In the genomic region with DNA sequence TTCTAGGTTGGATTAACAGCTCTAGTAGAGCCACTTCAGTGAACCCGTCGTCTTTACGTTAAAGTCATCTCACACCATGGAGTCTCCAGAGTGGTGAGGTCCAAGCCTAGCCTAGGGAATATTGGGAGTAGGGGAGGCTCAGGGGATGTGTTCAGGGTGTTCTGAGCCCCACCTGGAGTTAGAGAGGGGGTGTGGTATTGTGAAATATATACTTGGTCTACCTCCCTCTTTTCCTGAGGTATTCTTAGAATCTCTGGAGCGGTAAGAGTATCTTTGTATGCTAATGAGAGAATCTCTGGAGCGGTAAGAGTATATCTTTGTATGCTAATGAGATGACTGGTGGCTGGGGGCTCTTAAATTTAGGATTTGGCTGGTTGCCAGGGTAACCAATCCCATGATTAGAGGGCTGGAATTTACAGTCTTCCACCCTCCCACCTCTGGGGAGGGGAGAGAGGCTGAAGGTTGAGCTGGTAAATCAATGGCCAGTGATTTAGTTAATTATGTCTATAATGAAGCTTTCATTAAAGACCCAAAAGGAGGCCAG, we compare ENCODE assay signal across 1 cellular context.
TF ChIP-seq lines count a peak whose summit lies in the region.

No MANE protein-coding gene starts in this region.

TF ChIP-seq in HepG2, 621 proteins besides CTCF, POLR2A, EP300 and RAD21 (continued from another document):
- TF ChIP-seq, protein P1, sequence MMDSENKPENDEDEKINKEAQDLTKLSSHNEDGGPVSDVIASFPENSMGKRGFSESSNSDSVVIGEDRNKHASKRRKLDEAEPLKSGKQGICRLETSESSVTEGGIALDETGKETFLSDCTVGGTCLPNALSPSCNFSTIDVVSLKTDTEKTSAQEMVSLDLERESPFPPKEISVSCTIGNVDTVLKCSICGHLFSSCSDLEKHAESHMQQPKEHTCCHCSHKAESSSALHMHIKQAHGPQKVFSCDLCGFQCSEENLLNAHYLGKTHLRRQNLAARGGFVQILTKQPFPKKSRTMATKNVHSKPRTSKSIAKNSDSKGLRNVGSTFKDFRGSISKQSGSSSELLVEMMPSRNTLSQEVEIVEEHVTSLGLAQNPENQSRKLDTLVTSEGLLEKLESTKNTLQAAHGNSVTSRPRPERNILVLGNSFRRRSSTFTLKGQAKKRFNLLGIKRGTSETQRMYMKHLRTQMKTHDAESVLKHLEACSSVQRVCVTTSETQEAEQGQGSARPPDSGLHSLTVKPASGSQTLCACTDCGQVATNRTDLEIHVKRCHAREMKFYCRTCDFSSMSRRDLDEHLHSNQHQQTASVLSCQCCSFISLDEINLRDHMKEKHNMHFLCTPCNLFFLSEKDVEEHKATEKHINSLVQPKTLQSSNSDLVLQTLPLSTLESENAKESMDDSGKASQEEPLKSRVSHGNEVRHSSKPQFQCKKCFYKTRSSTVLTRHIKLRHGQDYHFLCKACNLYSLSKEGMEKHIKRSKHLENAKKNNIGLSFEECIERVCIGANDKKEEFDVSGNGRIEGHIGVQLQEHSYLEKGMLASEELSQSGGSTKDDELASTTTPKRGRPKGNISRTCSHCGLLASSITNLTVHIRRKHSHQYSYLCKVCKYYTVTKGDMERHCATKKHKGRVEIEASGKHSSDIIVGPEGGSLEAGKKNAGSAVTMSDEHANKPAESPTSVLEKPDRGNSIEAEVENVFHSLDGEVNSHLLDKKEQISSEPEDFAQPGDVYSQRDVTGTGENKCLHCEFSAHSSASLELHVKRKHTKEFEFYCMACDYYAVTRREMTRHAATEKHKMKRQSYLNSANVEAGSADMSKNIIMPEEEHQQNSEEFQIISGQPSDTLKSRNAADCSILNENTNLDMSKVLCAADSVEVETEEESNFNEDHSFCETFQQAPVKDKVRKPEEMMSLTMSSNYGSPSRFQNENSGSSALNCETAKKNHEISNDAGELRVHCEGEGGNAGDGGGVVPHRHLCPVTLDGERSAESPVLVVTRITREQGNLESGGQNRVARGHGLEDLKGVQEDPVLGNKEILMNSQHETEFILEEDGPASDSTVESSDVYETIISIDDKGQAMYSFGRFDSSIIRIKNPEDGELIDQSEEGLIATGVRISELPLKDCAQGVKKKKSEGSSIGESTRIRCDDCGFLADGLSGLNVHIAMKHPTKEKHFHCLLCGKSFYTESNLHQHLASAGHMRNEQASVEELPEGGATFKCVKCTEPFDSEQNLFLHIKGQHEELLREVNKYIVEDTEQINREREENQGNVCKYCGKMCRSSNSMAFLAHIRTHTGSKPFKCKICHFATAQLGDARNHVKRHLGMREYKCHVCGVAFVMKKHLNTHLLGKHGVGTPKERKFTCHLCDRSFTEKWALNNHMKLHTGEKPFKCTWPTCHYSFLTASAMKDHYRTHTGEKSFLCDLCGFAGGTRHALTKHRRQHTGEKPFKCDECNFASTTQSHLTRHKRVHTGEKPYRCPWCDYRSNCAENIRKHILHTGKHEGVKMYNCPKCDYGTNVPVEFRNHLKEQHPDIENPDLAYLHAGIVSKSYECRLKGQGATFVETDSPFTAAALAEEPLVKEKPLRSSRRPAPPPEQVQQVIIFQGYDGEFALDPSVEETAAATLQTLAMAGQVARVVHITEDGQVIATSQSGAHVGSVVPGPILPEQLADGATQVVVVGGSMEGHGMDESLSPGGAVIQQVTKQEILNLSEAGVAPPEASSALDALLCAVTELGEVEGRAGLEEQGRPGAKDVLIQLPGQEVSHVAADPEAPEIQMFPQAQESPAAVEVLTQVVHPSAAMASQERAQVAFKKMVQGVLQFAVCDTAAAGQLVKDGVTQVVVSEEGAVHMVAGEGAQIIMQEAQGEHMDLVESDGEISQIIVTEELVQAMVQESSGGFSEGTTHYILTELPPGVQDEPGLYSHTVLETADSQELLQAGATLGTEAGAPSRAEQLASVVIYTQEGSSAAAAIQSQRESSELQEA (CRISPR knock-in tag; IDR thresholded peaks at IDR 0.05; ENCODE audit: not compliant biosample characterization): no peak
- TF ChIP-seq ZNF124 (CRISPR knock-in tag; IDR thresholded peaks at IDR 0.05): no peak
- TF ChIP-seq ZNF543 (CRISPR knock-in tag; IDR thresholded peaks at IDR 0.05): no peak
- TF ChIP-seq, protein P2, sequence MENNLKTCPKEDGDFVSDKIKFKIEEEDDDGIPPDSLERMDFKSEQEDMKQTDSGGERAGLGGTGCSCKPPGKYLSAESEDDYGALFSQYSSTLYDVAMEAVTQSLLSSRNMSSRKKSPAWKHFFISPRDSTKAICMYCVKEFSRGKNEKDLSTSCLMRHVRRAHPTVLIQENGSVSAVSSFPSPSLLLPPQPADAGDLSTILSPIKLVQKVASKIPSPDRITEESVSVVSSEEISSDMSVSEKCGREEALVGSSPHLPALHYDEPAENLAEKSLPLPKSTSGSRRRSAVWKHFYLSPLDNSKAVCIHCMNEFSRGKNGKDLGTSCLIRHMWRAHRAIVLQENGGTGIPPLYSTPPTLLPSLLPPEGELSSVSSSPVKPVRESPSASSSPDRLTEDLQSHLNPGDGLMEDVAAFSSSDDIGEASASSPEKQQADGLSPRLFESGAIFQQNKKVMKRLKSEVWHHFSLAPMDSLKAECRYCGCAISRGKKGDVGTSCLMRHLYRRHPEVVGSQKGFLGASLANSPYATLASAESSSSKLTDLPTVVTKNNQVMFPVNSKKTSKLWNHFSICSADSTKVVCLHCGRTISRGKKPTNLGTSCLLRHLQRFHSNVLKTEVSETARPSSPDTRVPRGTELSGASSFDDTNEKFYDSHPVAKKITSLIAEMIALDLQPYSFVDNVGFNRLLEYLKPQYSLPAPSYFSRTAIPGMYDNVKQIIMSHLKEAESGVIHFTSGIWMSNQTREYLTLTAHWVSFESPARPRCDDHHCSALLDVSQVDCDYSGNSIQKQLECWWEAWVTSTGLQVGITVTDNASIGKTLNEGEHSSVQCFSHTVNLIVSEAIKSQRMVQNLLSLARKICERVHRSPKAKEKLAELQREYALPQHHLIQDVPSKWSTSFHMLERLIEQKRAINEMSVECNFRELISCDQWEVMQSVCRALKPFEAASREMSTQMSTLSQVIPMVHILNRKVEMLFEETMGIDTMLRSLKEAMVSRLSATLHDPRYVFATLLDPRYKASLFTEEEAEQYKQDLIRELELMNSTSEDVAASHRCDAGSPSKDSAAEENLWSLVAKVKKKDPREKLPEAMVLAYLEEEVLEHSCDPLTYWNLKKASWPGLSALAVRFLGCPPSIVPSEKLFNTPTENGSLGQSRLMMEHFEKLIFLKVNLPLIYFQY (CRISPR knock-in tag; IDR thresholded peaks at IDR 0.05; ENCODE audit: borderline replicate concordance): no peak
- TF ChIP-seq CEBPB (IDR thresholded peaks at IDR 0.05; ENCODE audit: borderline replicate concordance, low read depth, low read length): peak; percentile 38; the same call in 1 of the 2 replicates
TF ChIP-seq in HepG2: peak in this region for 1.
